In genomic region chr7:92831716-92832622, GRCh38 we compare ENCODE assay signal across 8 cellular contexts. TPM values are rescaled to one million over a fixed set of nuclear protein-coding genes. Genes with fewer than 3 reads are reported as not detected.
DNase-seq lines count a peak whose midpoint lies in the region; ATAC-seq, FAIRE-seq and TF ChIP-seq lines count a peak whose summit lies in the region.

No MANE protein-coding gene starts in this region.

- no peak for FAIRE-seq in frontal cortex (lab: Jason Lieb, UNC)

- H3K9me3 ChIP-seq in SK-N-MC (ENCODE audit: low read depth, low read length) = no peaks in the 10 kb centered on the region

- H3K4me3 ChIP-seq in SK-N-MC = peak overlapping the region; percentile 96

- ATAC-seq in omental fat pad (ENCODE audit: low FRiP score) = peak; percentile 11

- TF ChIP-seq CTCF in omental fat pad (IDR thresholded peaks at IDR 0.05) = no peak

- no peak overlapping the region for H3K27ac ChIP-seq in SK-N-MC
- peak overlapping the region; percentile 76 for H3K27ac ChIP-seq in epithelial cell of prostate

- H3K9ac ChIP-seq in SK-N-MC (ENCODE audit: insufficient read length) = no peak overlapping the region

- H3K36me3 ChIP-seq in SK-N-MC (ENCODE audit: insufficient read depth, low read length) = no peaks in the 10 kb centered on the region

- DNase-seq in activated naive CD4-positive, alpha-beta T cell treated with Interleukin-2 at 50 U/mL for 16 hours = peak; percentile 46
- no peak for DNase-seq in activated naive CD4-positive, alpha-beta T cell (lab: John Stamatoyannopoulos, UW)
- DNase-seq in SK-N-MC (ENCODE audit: low read depth, low spot score) (no peak), epithelial cell of prostate (ENCODE audit: low read depth, low spot score) (no peak), omental fat pad (ENCODE audit: low spot score) (no peak), anterior cingulate cortex (lab: John Stamatoyannopoulos, UW) (no peak), frontal cortex (ENCODE audit: low spot score in 2 of 2) (no peak), GDM1 (lab: John Stamatoyannopoulos, UW) (no peak)

RNA-seq across cellular contexts. Expression of gene CDK6, which starts 4.4 kb away (rescaled TPM):
- total RNA-seq in omental fat pad (10 to 100 TPM; 18.9 to 30.3 (median 24.2) TPM), frontal cortex (10.2 TPM)
